Comparison of ENCODE assay signal across 13 cellular contexts in the genomic region with DNA sequence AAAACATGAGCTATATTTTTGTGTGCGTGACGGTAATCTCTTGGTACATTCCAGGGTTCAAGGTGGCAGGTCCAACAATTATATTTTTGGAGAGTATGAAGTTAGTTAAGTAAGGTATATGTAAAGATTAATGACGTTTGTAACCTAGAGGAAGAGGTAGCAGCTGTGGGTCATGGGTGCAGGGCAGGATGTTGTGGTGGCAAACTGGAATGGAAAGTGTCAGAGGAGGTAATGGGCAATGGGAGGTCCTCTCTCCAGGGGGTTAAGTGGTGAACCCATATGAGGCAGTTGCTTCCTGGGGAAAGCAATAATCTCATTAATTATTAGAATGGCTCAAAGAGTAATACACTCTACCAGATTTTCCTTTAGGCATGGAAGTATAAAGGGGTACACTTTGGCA. TPM values are rescaled to one million over a fixed set of nuclear protein-coding genes. Genes with fewer than 3 reads are reported as not detected.
DNase-seq lines count a peak whose midpoint lies in the region; ATAC-seq and TF ChIP-seq lines count a peak whose summit lies in the region.
"Had no signal": no experiment of that assay in that cellular context is flagged by ENCODE, and none has a peak within 500 bp of the region (broad histone marks: within the 10 kb centered on the region; RNA-seq: fewer than 3 reads in every experiment).

No MANE protein-coding gene starts in this region.

- H3K9me3 Mint-ChIP-seq in central memory CD8-positive, alpha-beta T cell: peaks cover 20% of the 10 kb centered on the region

- H3K9me2 ChIP-seq in MM.1S (replicated peaks; ENCODE audit: insufficient read depth, low read length): no peaks in the 10 kb centered on the region

- TF ChIP-seq CTCF in MM.1S (IDR thresholded peaks at IDR 0.05; ENCODE audit: low read length): no peak
- TF ChIP-seq CTCF in gastrocnemius medialis (IDR thresholded peaks at IDR 0.05 in 4 of 5, conservative IDR thresholded peaks at IDR 0.05 in 1 of 5): no peak
- TF ChIP-seq CTCF in WERI-Rb-1 (IDR thresholded peaks at IDR 0.05; ENCODE audit: low read depth, low read length): no peak

- peak; percentile 60 for ATAC-seq in GM18502 (IDR thresholded peaks at IDR 0.05; ENCODE audit: poor library complexity, unreplicated experiment)
- ATAC-seq in GM21723 (IDR thresholded peaks at IDR 0.05; ENCODE audit: unreplicated experiment): peak; percentile 86
- ATAC-seq in central memory CD8-positive, alpha-beta T cell (replicated peaks; ENCODE audit: extremely low read depth, poor library complexity, severe bottlenecking): peak; percentile 93
- ATAC-seq in gastrocnemius medialis: no peak
- no peak for ATAC-seq in left ventricle myocardium superior

- H3K9ac ChIP-seq in MM.1S (ENCODE audit: low read length): no peak overlapping the region

- H3K27me3 Mint-ChIP-seq in central memory CD8-positive, alpha-beta T cell: no peaks in the 10 kb centered on the region

- no peak overlapping the region for H3K4me3 ChIP-seq in MM.1S (ENCODE audit: low read length)
- H3K4me3 ChIP-seq in gastrocnemius medialis: no peak overlapping the region
- no peak overlapping the region for H3K4me3 ChIP-seq in WERI-Rb-1 (ENCODE audit: low read depth, low read length)
- H3K4me3 ChIP-seq: lung had no signal

- H3K27me3 ChIP-seq in MM.1S (replicated peaks; ENCODE audit: insufficient read depth, low read length) (no peaks in the 10 kb centered on the region), gastrocnemius medialis (no peaks in the 10 kb centered on the region), WERI-Rb-1 (ENCODE audit: insufficient read depth, low read depth, severe bottlenecking) (peaks cover 47% of the 10 kb centered on the region)

- in situ Hi-C loops in gastrocnemius medialis (cut with MboI; ENCODE audit: low sequenced_read_pairs in 4 of 4): no loop called here

- peak overlapping the region; percentile 56 for H3K4me3 Mint-ChIP-seq in central memory CD8-positive, alpha-beta T cell

- peaks cover 37% of the 10 kb centered on the region for H3K4me1 Mint-ChIP-seq in central memory CD8-positive, alpha-beta T cell

- peak overlapping the region; percentile 3; the same call in 1 of the 2 replicates for H2AFZ ChIP-seq in MM.1S (ENCODE audit: low read length)

- TF ChIP-seq POLR2A in gastrocnemius medialis (IDR thresholded peaks at IDR 0.05): no peak

- H3K4me1 ChIP-seq in MM.1S (ENCODE audit: low read length) (peaks cover 17% of the 10 kb centered on the region), gastrocnemius medialis (no peaks in the 10 kb centered on the region)

- intact Hi-C loops in gastrocnemius medialis (cut with DNase I; ENCODE audit: low total_unique reads): no loop called here
- intact Hi-C loops in left ventricle myocardium superior (cut with micrococcal nuclease): no loop called here

- no peaks in the 10 kb centered on the region for H3F3A ChIP-seq in MM.1S (ENCODE audit: insufficient read depth, low read length)

- H3K79me2 ChIP-seq in MM.1S (ENCODE audit: low read length): no peaks in the 10 kb centered on the region

- H4K20me1 ChIP-seq in MM.1S (ENCODE audit: insufficient read depth, low read length): no peaks in the 10 kb centered on the region

- peak overlapping the region; percentile 50 for H3K27ac Mint-ChIP-seq in central memory CD8-positive, alpha-beta T cell (ENCODE audit: low read depth)

- H3K9me3 ChIP-seq in MM.1S (replicated peaks; ENCODE audit: insufficient read depth, low read length) (no peaks in the 10 kb centered on the region), gastrocnemius medialis (no peaks in the 10 kb centered on the region), WERI-Rb-1 (ENCODE audit: severe bottlenecking) (peaks cover 3% of the 10 kb centered on the region)

- no peaks in the 10 kb centered on the region for H3K36me3 ChIP-seq in MM.1S (replicated peaks; ENCODE audit: insufficient read depth, low read length)
- H3K36me3 ChIP-seq in gastrocnemius medialis: no peaks in the 10 kb centered on the region
- no peaks in the 10 kb centered on the region for H3K36me3 ChIP-seq in WERI-Rb-1

- DNase-seq in MM.1S (peak; percentile 61), hippocampal formation (lab: John Stamatoyannopoulos, UW) (no peak), gastrocnemius medialis (no peak), left ventricle myocardium superior (no peak), WERI-Rb-1 (no peak)
- peak in 1 of 2 donors; percentile 52 for DNase-seq in central memory CD8-positive, alpha-beta T cell (ENCODE audit: low spot score in 2 of 2)
- DNase-seq: NCI-H226 had no signal

- H3K27ac ChIP-seq in MM.1S (ENCODE audit: low read length) (peak overlapping the region; percentile 21; the same call in 1 of the 2 replicates), gastrocnemius medialis (no peak overlapping the region), WERI-Rb-1 (no peak overlapping the region)

- peak overlapping the region; percentile 38 for H3K4me2 ChIP-seq in MM.1S (ENCODE audit: low read depth, low read length)

- H3K36me3 Mint-ChIP-seq in central memory CD8-positive, alpha-beta T cell (ENCODE audit: insufficient read depth): peaks cover 2% of the 10 kb centered on the region

RNA-seq across cellular contexts. Expression of a gene that starts 1.0 kb away (rescaled TPM):
- total RNA-seq in gastrocnemius medialis (not detected), left ventricle myocardium superior (not detected)
- total RNA-seq: astrocyte; HT-29; lung; T-helper 2 cell treated with Interferon-gamma antibody and Interleukin-4, amounts not matched to agents 100 ng/mL and 5 ng/mL, for 36 hours had no signal

Comparison
In these comparisons a context has a peak if more than half of its experiments do, and no peak if none do; other contexts are left out.
1. ATAC-seq: peak in GM18502 (single experiment), GM21723 (single experiment) and central memory CD8-positive, alpha-beta T cell (single experiment); none in gastrocnemius medialis (0 of 2) and left ventricle myocardium superior (single experiment).